Comparison of ENCODE assay signal across 19 cellular contexts in genomic region chr6:143773503-143773902, GRCh38.
DNase-seq lines count a peak whose midpoint lies in the region; ATAC-seq, FAIRE-seq and TF ChIP-seq lines count a peak whose summit lies in the region.
"Had no signal": no experiment of that assay in that cellular context is flagged by ENCODE, and none has a peak within 500 bp of the region (broad histone marks: within the 10 kb centered on the region; RNA-seq: fewer than 3 reads in every experiment).

No MANE protein-coding gene starts in this region.

- H3K4me3 ChIP-seq in K562: no peak overlapping the region
- peak overlapping the region; percentile 5 for H3K4me3 ChIP-seq in left ventricle myocardium inferior
- H3K4me3 ChIP-seq in CD4-positive, alpha-beta memory T cell (ENCODE audit: low read length in 2 of 2): no peak overlapping the region
- no peak overlapping the region for H3K4me3 ChIP-seq in effector memory CD4-positive, alpha-beta T cell (ENCODE audit: insufficient read depth, low read depth, low read length, poor library complexity, severe bottlenecking)
- H3K4me3 ChIP-seq: dorsolateral prefrontal cortex, pancreas, upper lobe of right lung had no signal

- DNase-seq in GM03348 (ENCODE audit: low spot score) (peak; percentile 33), K562 (ENCODE audit: extremely low read depth in 1 of 4, low spot score in 3 of 4) (no peak), left ventricle myocardium inferior (no peak), sciatic nerve (ENCODE audit: low spot score) (no peak), foreskin melanocyte (no peak)
- DNase-seq in CD4-positive, alpha-beta memory T cell: no peak
- DNase-seq in activated CD4-positive, alpha-beta memory T cell treated with anti-CD3 and anti-CD28 coated beads, Interleukin-2, amount 10 ng/mL, durations not matched to agents 7 days and 5 days: no peak
- DNase-seq in effector memory CD4-positive, alpha-beta T cell: no peak
- DNase-seq: ACHN, anterior cingulate cortex, dorsolateral prefrontal cortex, GF-D8, immature natural killer cell, midbrain, NCI-H1048, NCI-H2171 treated with DMSO at 0.1 percent for 48 hours, pancreas, upper lobe of right lung had no signal

- no TSS peak for BruUV-seq in K562 (replicated peaks; lab: Mats Ljungman, UMichigan)

- no peak overlapping the region for H3K9ac ChIP-seq in K562 (ENCODE audit: insufficient read depth in 1 of 2, low read depth in 2 of 2, low read length in 2 of 2)

- no peaks in the 10 kb centered on the region for H4K20me1 ChIP-seq in K562 (replicated peaks; ENCODE audit: control insufficient read depth, insufficient read depth, low read length)

- 66% methylated on average over 3 of the region's 3 CpGs for WGBS in K562 (ENCODE audit: insufficient coverage, low coverage, missing lambda C conversion rate)

- CTCF ChIA-PET in K562 (lab: Yijun Ruan, JAX; ENCODE audit: low intra/inter-chr PET ratio): no interaction called here
- CTCF ChIA-PET in CD4-positive, alpha-beta memory T cell (lab: Charles Lee; ENCODE audit: partially characterized antibody): no interaction called here
- CTCF ChIA-PET in activated CD4-positive, alpha-beta memory T cell treated with anti-CD3 and anti-CD28 coated beads, Interleukin-2, amount 10 ng/mL, durations not matched to agents 7 days and 5 days (lab: Charles Lee): no interaction called here

- no peak for TF ChIP-seq RAD21 in K562 (CRISPR knock-in tag; conservative IDR thresholded peaks at IDR 0.05 in 1 of 2, IDR thresholded peaks at IDR 0.05 in 1 of 2)

- H3K27ac ChIP-seq in K562 (ENCODE audit: extremely low read depth, low read depth, low read length) (no peak overlapping the region), left ventricle myocardium inferior (replicated peaks) (peak overlapping the region; percentile 61)
- no peak overlapping the region for H3K27ac ChIP-seq in CD4-positive, alpha-beta memory T cell (ENCODE audit: low read depth, low read length)
- no peak overlapping the region for H3K27ac ChIP-seq in effector memory CD4-positive, alpha-beta T cell (ENCODE audit: insufficient read depth, low read length, poor library complexity, severe bottlenecking)
- H3K27ac ChIP-seq: upper lobe of right lung had no signal

- H3K79me2 ChIP-seq in K562 (ENCODE audit: control insufficient read depth, insufficient read depth, low read length): no peaks in the 10 kb centered on the region

- H3K4me1 ChIP-seq in K562 (replicated peaks in 1 of 2; ENCODE audit: control insufficient read depth in 2 of 2, insufficient read depth in 2 of 2, low read length in 2 of 2) (peaks cover 0 to 1% of the 10 kb centered on the region in 2 experiments; a peak in 2 of 5 replicates), left ventricle myocardium inferior (peaks cover 38% of the 10 kb centered on the region)
- H3K4me1 ChIP-seq in CD4-positive, alpha-beta memory T cell (ENCODE audit: insufficient read depth, low read length): no peaks in the 10 kb centered on the region
- no peaks in the 10 kb centered on the region for H3K4me1 ChIP-seq in effector memory CD4-positive, alpha-beta T cell (ENCODE audit: control insufficient read depth, insufficient read depth, low read length, poor library complexity, severe bottlenecking)
- H3K4me1 ChIP-seq: pancreas had no signal

- in situ Hi-C loops in K562 (cut with MboI): no loop called here

- no peak for FAIRE-seq in K562 (lab: Jason Lieb, UNC)
- FAIRE-seq: pancreas had no signal

- H3K27me3 ChIP-seq in K562 (ENCODE audit: control insufficient read depth in 2 of 2, insufficient read depth in 2 of 2, low read length in 2 of 2): no peaks in the 10 kb centered on the region
- no peaks in the 10 kb centered on the region for H3K27me3 ChIP-seq in left ventricle myocardium inferior (ENCODE audit: low read depth)
- no peaks in the 10 kb centered on the region for H3K27me3 ChIP-seq in CD4-positive, alpha-beta memory T cell (ENCODE audit: insufficient read depth, low read length)
- H3K27me3 ChIP-seq in effector memory CD4-positive, alpha-beta T cell (replicated peaks; ENCODE audit: control insufficient read depth, insufficient read depth, low read length, poor library complexity, severe bottlenecking): no peaks in the 10 kb centered on the region
- H3K27me3 ChIP-seq: dorsolateral prefrontal cortex, pancreas, upper lobe of right lung had no signal

- TF ChIP-seq EP300 in K562 (IDR thresholded peaks at IDR 0.05; ENCODE audit: low read length): no peak

- no peak overlapping the region for H2AFZ ChIP-seq in K562 (ENCODE audit: low read depth, low read length)

- H3K27me3 Mint-ChIP-seq in CD4-positive, alpha-beta memory T cell: no peaks in the 10 kb centered on the region
- H3K27me3 Mint-ChIP-seq in activated CD4-positive, alpha-beta memory T cell treated with anti-CD3 and anti-CD28 coated beads, Interleukin-2, amount 10 ng/mL, durations not matched to agents 7 days and 5 days: no peaks in the 10 kb centered on the region

- H3K4me2 ChIP-seq in K562 (ENCODE audit: insufficient read depth, low read length): no peak overlapping the region

- H3K9me3 Mint-ChIP-seq in CD4-positive, alpha-beta memory T cell: peaks cover 0 to 2% (median 0%) of the 10 kb centered on the region in 8 donors
- H3K9me3 Mint-ChIP-seq in activated CD4-positive, alpha-beta memory T cell treated with anti-CD3 and anti-CD28 coated beads, Interleukin-2, amount 10 ng/mL, durations not matched to agents 7 days and 5 days: no peaks in the 10 kb centered on the region
- H3K9me3 Mint-ChIP-seq: immature natural killer cell; T-helper 2 cell treated with Interferon-gamma antibody and Interleukin-4, amounts not matched to agents 5 μg/mL and 100 μg/mL, for 36 hours had no signal

- no peaks in the 10 kb centered on the region for H3K9me3 ChIP-seq in K562 (replicated peaks; ENCODE audit: control insufficient read depth, insufficient read depth, low read depth, low read length)
- no peaks in the 10 kb centered on the region for H3K9me3 ChIP-seq in left ventricle myocardium inferior (replicated peaks)
- H3K9me3 ChIP-seq in CD4-positive, alpha-beta memory T cell (ENCODE audit: control insufficient read depth in 1 of 2, low read length in 2 of 2): no peaks in the 10 kb centered on the region
- no peaks in the 10 kb centered on the region for H3K9me3 ChIP-seq in effector memory CD4-positive, alpha-beta T cell (ENCODE audit: control insufficient read depth, low read length)
- H3K9me3 ChIP-seq: pancreas, upper lobe of right lung had no signal

- H3K36me3 Mint-ChIP-seq in CD4-positive, alpha-beta memory T cell: peaks cover 56 to 69% of the 10 kb centered on the region in 2 donors
- H3K36me3 Mint-ChIP-seq in activated CD4-positive, alpha-beta memory T cell treated with anti-CD3 and anti-CD28 coated beads, Interleukin-2, amount 10 ng/mL, durations not matched to agents 7 days and 5 days (ENCODE audit: low read depth): peaks cover 29% of the 10 kb centered on the region

- H3K9me1 ChIP-seq in K562 (ENCODE audit: control insufficient read depth, insufficient read depth, low read length): no peaks in the 10 kb centered on the region

- H3K4me3 Mint-ChIP-seq in CD4-positive, alpha-beta memory T cell: no peak overlapping the region
- no peak overlapping the region for H3K4me3 Mint-ChIP-seq in activated CD4-positive, alpha-beta memory T cell treated with anti-CD3 and anti-CD28 coated beads, Interleukin-2, amount 10 ng/mL, durations not matched to agents 7 days and 5 days
- H3K4me3 Mint-ChIP-seq: immature natural killer cell; T-helper 2 cell treated with Interferon-gamma antibody and Interleukin-4, amounts not matched to agents 5 μg/mL and 100 μg/mL, for 36 hours had no signal

- intact Hi-C loops in K562 (cut with micrococcal nuclease) (no loop called here), left ventricle myocardium inferior (cut with micrococcal nuclease) (no loop called here), sciatic nerve (cut with DNase I) (no loop called here)
- intact Hi-C loops in CD4-positive, alpha-beta memory T cell (cut with micrococcal nuclease): no loop called here

- TF ChIP-seq CTCF in K562 (IDR thresholded peaks at IDR 0.05 in 2 of 3, conservative IDR thresholded peaks at IDR 0.05 in 1 of 3; ENCODE audit: insufficient read depth in 2 of 3, low read depth in 1 of 3, low read length in 3 of 3) (no peak), left ventricle myocardium inferior (IDR thresholded peaks at IDR 0.05; ENCODE audit: borderline replicate concordance) (no peak)

- TF ChIP-seq POLR2A in K562 (conservative IDR thresholded peaks at IDR 0.05): no peak

- H3K36me3 ChIP-seq in K562 (ENCODE audit: control insufficient read depth, insufficient read depth, low read length): peaks cover 5% of the 10 kb centered on the region
- H3K36me3 ChIP-seq in left ventricle myocardium inferior: peaks cover 26% of the 10 kb centered on the region
- peaks cover 24% of the 10 kb centered on the region for H3K36me3 ChIP-seq in CD4-positive, alpha-beta memory T cell (ENCODE audit: insufficient read depth, low read length)
- H3K36me3 ChIP-seq in effector memory CD4-positive, alpha-beta T cell (ENCODE audit: control insufficient read depth, insufficient read depth, low read length): peaks cover 12% of the 10 kb centered on the region
- H3K36me3 ChIP-seq: pancreas had no signal

- H3K4me1 Mint-ChIP-seq in CD4-positive, alpha-beta memory T cell: no peaks in the 10 kb centered on the region
- H3K4me1 Mint-ChIP-seq in activated CD4-positive, alpha-beta memory T cell treated with anti-CD3 and anti-CD28 coated beads, Interleukin-2, amount 10 ng/mL, durations not matched to agents 7 days and 5 days: no peaks in the 10 kb centered on the region
- H3K4me1 Mint-ChIP-seq: immature natural killer cell had no signal

- POLR2A ChIA-PET in K562 (lab: Yijun Ruan, JAX): interaction anchor here (0.6 kb wide), 1 partner anchor 31 kb away, joined by 3 read pairs; no protein-coding TSS in a partner anchor
- POLR2A ChIA-PET in CD4-positive, alpha-beta memory T cell (lab: Charles Lee; ENCODE audit: partially characterized antibody): no interaction called here
- POLR2A ChIA-PET in activated CD4-positive, alpha-beta memory T cell treated with anti-CD3 and anti-CD28 coated beads, Interleukin-2, amount 10 ng/mL, durations not matched to agents 7 days and 5 days (lab: Charles Lee): no interaction called here

- ATAC-seq in K562 (no peak), sciatic nerve (peak; percentile 85)
- ATAC-seq: upper lobe of right lung had no signal

- no peak overlapping the region for H3K27ac Mint-ChIP-seq in CD4-positive, alpha-beta memory T cell
- H3K27ac Mint-ChIP-seq in activated CD4-positive, alpha-beta memory T cell treated with anti-CD3 and anti-CD28 coated beads, Interleukin-2, amount 10 ng/mL, durations not matched to agents 7 days and 5 days: no peak overlapping the region
- H3K27ac Mint-ChIP-seq: immature natural killer cell; T-helper 2 cell treated with Interferon-gamma antibody and Interleukin-4, amounts not matched to agents 5 μg/mL and 100 μg/mL, for 36 hours had no signal

TF ChIP-seq in K562, 482 proteins besides CTCF, POLR2A, EP300 and RAD21 (continues in another document):
- TF ChIP-seq CEBPB (tag; IDR thresholded peaks at IDR 0.05) (peak; percentile 82), CEBPG (CRISPR knock-in tag; IDR thresholded peaks at IDR 0.05) (no peak), CEBPG (tag; conservative IDR thresholded peaks at IDR 0.05 in 1 of 2, IDR thresholded peaks at IDR 0.05 in 1 of 2) (peak; percentile 40 to 80; a peak in 3 of 4 replicates)
